In the genomic region with DNA sequence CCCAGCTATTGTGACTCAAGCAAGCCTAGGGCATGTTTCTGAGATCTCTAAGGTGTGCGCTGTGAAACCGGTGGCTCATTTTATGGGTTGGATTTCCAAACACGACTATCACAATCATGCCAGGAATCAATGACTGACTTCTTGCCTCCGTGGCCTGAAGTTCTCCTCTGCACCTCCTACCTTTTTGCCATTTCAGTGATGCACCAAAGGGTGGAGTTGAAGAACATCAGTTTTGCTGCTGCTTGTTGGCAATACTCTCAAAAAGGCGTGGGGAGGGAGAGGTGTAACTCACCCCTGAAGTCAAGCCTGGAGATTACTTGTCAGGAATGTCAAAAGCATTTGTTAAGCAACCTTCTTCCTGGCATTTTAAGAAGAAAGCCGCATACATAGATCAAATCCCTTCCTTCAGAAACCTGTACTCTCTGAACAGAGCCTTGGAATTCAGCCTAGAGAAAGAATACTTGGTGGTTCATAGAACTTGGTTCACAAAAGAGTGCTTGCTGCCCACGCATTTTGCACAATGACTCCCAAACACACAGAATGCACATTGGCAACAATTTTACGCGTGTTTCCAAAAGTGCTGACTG, we compare ENCODE assay signal across 19 cellular contexts. TPM values are rescaled to one million over a fixed set of nuclear protein-coding genes. Genes with fewer than 3 reads are reported as not detected.
DNase-seq lines count a peak whose midpoint lies in the region; ATAC-seq and TF ChIP-seq lines count a peak whose summit lies in the region.
"Had no signal": no experiment of that assay in that cellular context is flagged by ENCODE, and none has a peak within 500 bp of the region (broad histone marks: within the 10 kb centered on the region; RNA-seq: fewer than 3 reads in every experiment).

No MANE protein-coding gene starts in this region.

- ATAC-seq in HG02678 (IDR thresholded peaks at IDR 0.05; ENCODE audit: unreplicated experiment) = no peak
- ATAC-seq: heart left ventricle had no signal

- no peaks in the 10 kb centered on the region for H3K36me3 ChIP-seq in HAP-1 (replicated peaks)
- H3K36me3 ChIP-seq in breast epithelium = no peaks in the 10 kb centered on the region
- no peaks in the 10 kb centered on the region for H3K36me3 ChIP-seq in iPS-15b (ENCODE audit: control insufficient read depth, insufficient read depth, low read length)
- H3K36me3 ChIP-seq: Peyer's patch, stomach had no signal

- H3K27ac ChIP-seq in breast epithelium = peak overlapping the region; percentile 41 to 94
- H3K27ac ChIP-seq: Peyer's patch had no signal

- DNase-seq in HAP-1 (ENCODE audit: low spot score in 2 of 2) (peak; percentile 59 to 70), breast epithelium (ENCODE audit: low spot score in 2 of 2) (peak in 1 of 2 donors; percentile 63), putamen (ENCODE audit: low spot score) (peak; percentile 72), NCI-H1417 (lab: John Stamatoyannopoulos, UW) (no peak), KG1 (lab: John Stamatoyannopoulos, UW) (no peak)
- DNase-seq in activated CD4-positive, alpha-beta T cell treated with anti-CD3 and anti-CD28 coated beads for 1 hour = no peak
- DNase-seq: activated CD4-positive, alpha-beta memory T cell treated with anti-CD3 and anti-CD28 coated beads for 36 hours; activated T-cell treated with anti-CD3 and anti-CD28 coated beads, Interleukin-2, amount 50 U/mL, for 72 hours; CD4-positive, alpha-beta T cell; heart left ventricle; KBM-7; kidney glomerular epithelial cell; NCI-H1105; NCI-H2171; NCI-H774; Peyer's patch; stomach had no signal

- peak overlapping the region; percentile 9 for H3K9ac ChIP-seq in iPS-15b (ENCODE audit: low read depth, low read length)

- no peak overlapping the region for H3K4me3 ChIP-seq in HAP-1
- no peak overlapping the region for H3K4me3 ChIP-seq in breast epithelium
- H3K4me3 ChIP-seq in iPS-15b (ENCODE audit: low read depth, low read length) = no peak overlapping the region
- H3K4me3 ChIP-seq: heart left ventricle, Peyer's patch, stomach had no signal

- H3K4me1 ChIP-seq in HAP-1 = peaks cover 23% of the 10 kb centered on the region
- H3K4me1 ChIP-seq in breast epithelium = peaks cover 2 to 19% of the 10 kb centered on the region in 2 donors
- peaks cover 6% of the 10 kb centered on the region for H3K4me1 ChIP-seq in iPS-15b (ENCODE audit: control insufficient read depth, insufficient read depth, low read length)
- H3K4me1 ChIP-seq: Peyer's patch had no signal

- no peak for TF ChIP-seq POLR2A in breast epithelium (IDR thresholded peaks at IDR 0.05)

- H3K27me3 ChIP-seq in HAP-1 (ENCODE audit: low read depth) (no peaks in the 10 kb centered on the region), breast epithelium (no peaks in the 10 kb centered on the region), iPS-15b (ENCODE audit: control insufficient read depth, insufficient read depth, low read length) (no peaks in the 10 kb centered on the region)
- H3K27me3 ChIP-seq: heart left ventricle, Peyer's patch, stomach had no signal

- in situ Hi-C loops in HAP-1 (cut with MboI; ENCODE audit: low sequenced_read_pairs) = no loop called here

- TF ChIP-seq CTCF in breast epithelium (IDR thresholded peaks at IDR 0.05) = no peak

- H3K9me3 ChIP-seq in HAP-1 (no peaks in the 10 kb centered on the region), breast epithelium (no peaks in the 10 kb centered on the region), iPS-15b (ENCODE audit: control insufficient read depth, insufficient read depth, low read length) (no peaks in the 10 kb centered on the region)
- H3K9me3 ChIP-seq: heart left ventricle, Peyer's patch, stomach had no signal

- intact Hi-C loops in breast epithelium (cut with DNase I; ENCODE audit: low total_unique reads) = no loop called here

RNA-seq across cellular contexts. Expression of a gene that starts 41.0 kb away (rescaled TPM):
- total RNA-seq in breast epithelium = 100 to 1,000 TPM in 1 of 3 donors, 10 to 100 TPM in 2; 19.7 to 154 (median 83.6) TPM
- total RNA-seq: CD4-positive, alpha-beta T cell had no signal

Comparison
In these comparisons a context has a peak if more than half of its experiments do, and no peak if none do; other contexts are left out.
1. DNase-seq: peak in HAP-1 (2 of 2) and putamen (single experiment); none in NCI-H1417 (0 of 3), KG1 (single experiment) and activated CD4-positive, alpha-beta T cell treated with anti-CD3 and anti-CD28 coated beads for 1 hour (single experiment).